Comparison of ENCODE assay signal across 11 cellular contexts in the genomic region with DNA sequence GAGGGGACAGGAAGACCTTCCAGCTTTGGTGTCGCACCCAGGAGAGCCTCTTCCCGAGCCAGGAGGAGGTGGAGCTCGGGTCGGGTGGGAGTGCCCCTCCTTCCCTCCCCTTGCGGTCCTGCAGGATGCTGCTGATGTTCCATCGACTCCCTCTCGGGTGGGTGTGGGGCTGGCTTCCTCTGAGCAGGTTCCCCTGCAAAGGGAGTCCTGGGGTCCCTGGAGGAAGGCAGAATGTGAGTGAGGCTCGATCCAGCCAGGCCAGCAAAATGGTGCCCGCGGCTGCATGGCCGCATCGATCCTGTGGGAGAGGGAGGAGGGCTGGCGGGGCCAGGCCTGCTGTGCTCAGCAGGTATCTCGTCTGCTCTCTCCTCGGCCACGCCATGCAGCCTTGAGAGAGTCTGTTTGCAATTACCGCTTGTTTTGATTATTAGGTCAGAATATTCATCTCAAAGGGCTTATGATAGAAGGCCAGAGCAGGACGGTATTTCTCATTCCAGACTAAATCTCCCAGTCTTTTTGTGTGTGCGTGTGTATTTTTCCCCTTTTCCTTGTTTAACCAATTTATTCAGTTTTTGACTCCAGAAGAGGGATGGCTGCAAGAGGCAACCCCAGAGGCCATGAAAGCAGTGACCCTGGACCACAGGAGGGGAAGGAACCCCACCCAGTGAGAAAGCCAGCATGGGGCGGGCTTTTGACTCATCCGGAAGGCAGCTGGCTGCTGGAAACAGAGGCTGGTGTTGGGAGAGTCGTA.
A peak's percentile ranks its signal among the peaks of the same experiment; 100 is the strongest.
DNase-seq lines count a peak whose midpoint lies in the region; ATAC-seq and TF ChIP-seq lines count a peak whose summit lies in the region.
"Had no signal": no experiment of that assay in that cellular context is flagged by ENCODE, and none has a peak within 500 bp of the region (broad histone marks: within the 10 kb centered on the region; RNA-seq: fewer than 3 reads in every experiment).

No MANE protein-coding gene starts in this region.

- ATAC-seq in HG03159 (IDR thresholded peaks at IDR 0.05; ENCODE audit: unreplicated experiment) (no peak), GM21825 (IDR thresholded peaks at IDR 0.05; ENCODE audit: unreplicated experiment) (no peak)

- CTCF ChIA-PET in AG04449 (lab: Yijun Ruan, JAX) = interaction anchor here (1.0 kb wide), 1 partner anchor 9 kb away, joined by 3 read pairs; no protein-coding TSS in a partner anchor

- DNase-seq in AG04449 (ENCODE audit: low read depth, low spot score) (peak; percentile 53), LHCN-M2 (ENCODE audit: low read depth) (peak; percentile 90), chondrocyte (ENCODE audit: low spot score) (no peak), mesothelial cell of epicardium (ENCODE audit: low spot score in 2 of 2, unreplicated experiment in 2 of 2) (no peak), NCI-H1048 (lab: John Stamatoyannopoulos, UW) (no peak), superior temporal gyrus (ENCODE audit: extremely low spot score) (no peak)
- DNase-seq: activated T-cell treated with anti-CD3 and anti-CD28 coated beads for 4 hours; CD4-positive, CD25-positive, alpha-beta regulatory T cell; OCI-M1 had no signal

- POLR2A ChIA-PET in AG04449 (lab: Yijun Ruan, JAX) = no interaction called here

- no peaks in the 10 kb centered on the region for H3K27me3 Mint-ChIP-seq in chondrocyte (ENCODE audit: low read depth)
- H3K27me3 Mint-ChIP-seq in mesothelial cell of epicardium (ENCODE audit: low read depth) = no peaks in the 10 kb centered on the region

- peaks cover 37% of the 10 kb centered on the region for H3K4me1 Mint-ChIP-seq in chondrocyte (ENCODE audit: low read depth)
- peaks cover 29% of the 10 kb centered on the region for H3K4me1 Mint-ChIP-seq in mesothelial cell of epicardium
- H3K4me1 Mint-ChIP-seq: CD4-positive, CD25-positive, alpha-beta regulatory T cell had no signal

- H3K27ac Mint-ChIP-seq in chondrocyte (ENCODE audit: unreplicated experiment) (peak overlapping the region; percentile 94), mesothelial cell of epicardium (peak overlapping the region; percentile 81)

- TF ChIP-seq CTCF in AG04449 (IDR thresholded peaks at IDR 0.05; ENCODE audit: insufficient read depth, low read length, missing control alignments) (no peak), chondrocyte (IDR thresholded peaks at IDR 0.05) (no peak), mesothelial cell of epicardium (IDR thresholded peaks at IDR 0.05; ENCODE audit: unreplicated experiment) (no peak)

- H3K9me3 Mint-ChIP-seq in chondrocyte (ENCODE audit: low read depth) = no peaks in the 10 kb centered on the region
- no peaks in the 10 kb centered on the region for H3K9me3 Mint-ChIP-seq in mesothelial cell of epicardium
- H3K9me3 Mint-ChIP-seq: CD4-positive, CD25-positive, alpha-beta regulatory T cell had no signal

- H3K4me3 Mint-ChIP-seq in chondrocyte (ENCODE audit: unreplicated experiment) = no peak overlapping the region
- no peak overlapping the region for H3K4me3 Mint-ChIP-seq in mesothelial cell of epicardium
- H3K4me3 Mint-ChIP-seq: CD4-positive, CD25-positive, alpha-beta regulatory T cell had no signal

- no peak overlapping the region for H3K4me3 ChIP-seq in AG04449 (ENCODE audit: low read depth, low read length)

- H3K36me3 Mint-ChIP-seq in chondrocyte (ENCODE audit: low read depth) (no peaks in the 10 kb centered on the region), mesothelial cell of epicardium (no peaks in the 10 kb centered on the region)
- H3K36me3 Mint-ChIP-seq: CD4-positive, CD25-positive, alpha-beta regulatory T cell had no signal

Comparison
In these comparisons a context has a peak if more than half of its experiments do, and no peak if none do; other contexts are left out.
1. DNase-seq: peak in AG04449 (single experiment) and LHCN-M2 (single experiment); none in chondrocyte (single experiment), mesothelial cell of epicardium (0 of 2), NCI-H1048 (single experiment) and superior temporal gyrus (single experiment).